26 cellular contexts compared by ENCODE assay signal in the genomic region with DNA sequence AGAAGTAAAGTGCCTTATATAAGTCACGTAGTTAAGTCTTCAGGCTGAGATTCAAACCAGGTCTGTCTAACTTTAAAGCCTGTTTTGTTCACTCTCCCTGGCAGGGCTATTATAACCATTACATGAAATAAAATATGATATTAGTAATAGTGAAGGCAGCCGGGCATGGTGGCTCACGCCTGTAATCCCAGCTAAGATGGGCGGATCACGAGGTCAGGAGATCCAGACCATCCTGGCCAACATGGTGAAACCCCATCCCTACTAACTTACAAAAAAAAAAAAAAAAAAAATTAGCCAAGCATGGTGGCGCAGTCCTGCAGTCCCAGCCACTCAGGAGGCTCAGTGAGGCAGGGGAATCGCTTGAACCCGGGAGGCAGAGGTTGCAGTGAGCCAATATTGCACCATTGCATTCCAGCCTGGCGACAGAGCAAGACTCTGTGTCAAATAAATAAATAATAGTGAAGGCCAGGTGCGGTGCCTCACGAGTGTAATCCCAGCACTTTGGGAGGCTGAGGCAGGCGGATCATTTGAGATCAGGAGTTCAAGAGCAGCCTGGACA. TPM values are rescaled to one million over a fixed set of nuclear protein-coding genes. Genes with fewer than 3 reads are reported as not detected.
DNase-seq lines count a peak whose midpoint lies in the region; ATAC-seq, FAIRE-seq and TF ChIP-seq lines count a peak whose summit lies in the region.
"Had no signal": no experiment of that assay in that cellular context is flagged by ENCODE, and none has a peak within 500 bp of the region (broad histone marks: within the 10 kb centered on the region; RNA-seq: fewer than 3 reads in every experiment).

No MANE protein-coding gene starts in this region.

- TF ChIP-seq RAD21 in HCT116 (IDR thresholded peaks at IDR 0.05; ENCODE audit: low read depth) (no peak), HepG2 (CRISPR knock-in tag; IDR thresholded peaks at IDR 0.05) (no peak)

- H3K4me2 ChIP-seq in HCT116 (ENCODE audit: low read length) (no peak overlapping the region), HepG2 (ENCODE audit: low read depth, low read length) (no peak overlapping the region)

- no peaks in the 10 kb centered on the region for H3K4me1 Mint-ChIP-seq in WTC11
- H3K4me1 Mint-ChIP-seq: B cell, T-cell had no signal

- H3K27ac Mint-ChIP-seq in WTC11: no peak overlapping the region
- H3K27ac Mint-ChIP-seq: B cell; CD8-positive, alpha-beta T cell; T-cell had no signal

- in situ Hi-C loops in Caki2 (cut with HindIII; ENCODE audit: low pct_unique_long_range_greater_than_20kb, low sequenced_read_pairs): no loop called here
- in situ Hi-C loops in HepG2 (cut with HindIII; ENCODE audit: extremely low pct_ligation_motif_present, low pct_unique_long_range_greater_than_20kb): loop anchor here (25.0 kb wide), 1 partner anchor 224 kb away; no protein-coding TSS in a partner anchor

- CTCF ChIA-PET in HCT116 (lab: Charles Lee): no interaction called here
- CTCF ChIA-PET in WTC11 (lab: Charles Lee): interaction anchor here (0.6 to 1.6 kb wide), 2 partner anchors 101 to 169 kb away, joined by 3 read pairs; no protein-coding TSS in a partner anchor
- CTCF ChIA-PET in HepG2 (lab: Yijun Ruan, JAX; ENCODE audit: low intra/inter-chr PET ratio, low total read pairs): no interaction called here

- no peaks in the 10 kb centered on the region; the same call in 1 of the 2 replicates for H3K27me3 Mint-ChIP-seq in WTC11 (ENCODE audit: low read depth)
- H3K27me3 Mint-ChIP-seq: B cell had no signal

- TF ChIP-seq POLR2A in HCT116 (IDR thresholded peaks at IDR 0.05; ENCODE audit: borderline replicate concordance, extremely low read depth, insufficient read depth, insufficient read length) (no peak), HepG2 (IDR thresholded peaks at IDR 0.05; ENCODE audit: insufficient read depth in 1 of 2, low read depth in 2 of 2, low read length in 2 of 2) (no peak)

- no peaks in the 10 kb centered on the region for H3K4me1 ChIP-seq in HCT116 (ENCODE audit: control insufficient read depth in 1 of 2, insufficient read depth in 2 of 2, low read length in 2 of 2)
- H3K4me1 ChIP-seq in HepG2 (ENCODE audit: insufficient read depth, low read length): peaks cover 14% of the 10 kb centered on the region
- H3K4me1 ChIP-seq: HAP-1 had no signal

- RAD21 ChIA-PET in HCT116 (lab: Charles Lee; ENCODE audit: low non-redundant PET in 1 of 2, low total read pairs in 2 of 2, uncharacterized antibody in 2 of 2, unreplicated experiment in 2 of 2): no interaction called here

- DNase-seq in Caki2 (ENCODE audit: low read depth) (peak; percentile 61), HCT116 (ENCODE audit: low read depth, low spot score) (no peak), WTC11 (ENCODE audit: low spot score) (no peak), HepG2 (ENCODE audit: low spot score) (peak; percentile 56), NCI-H1417 treated with DMSO at 0.1 percent for 48 hours (lab: John Stamatoyannopoulos, UW) (no peak), NCI-H446 (lab: John Stamatoyannopoulos, UW) (no peak), NCI-H146 (lab: John Stamatoyannopoulos, UW) (no peak)
- DNase-seq: Calu3; CD8-positive, alpha-beta T cell; DMS79 treated with DMSO at 0.1 percent for 48 hours; GOT3; KG1; NCI-H1436; NCI-H187 treated with DMSO at 0.1 percent for 48 hours; NCI-H526; Right ventricle myocardium superior; RPMI8226; T-cell had no signal

- intact Hi-C loops in HCT116 (cut with micrococcal nuclease): no loop called here
- intact Hi-C loops in HepG2 (cut with micrococcal nuclease; ENCODE audit: unreplicated experiment): no loop called here

- H3K4me3 Mint-ChIP-seq in WTC11: no peak overlapping the region
- H3K4me3 Mint-ChIP-seq: B cell; CD8-positive, alpha-beta T cell; T-cell had no signal

- no peak for ATAC-seq in HCT116
- no peak for ATAC-seq in WTC11
- ATAC-seq in HepG2: peak; percentile 57
- no peak for ATAC-seq in GM21367 (IDR thresholded peaks at IDR 0.05; ENCODE audit: unreplicated experiment)
- ATAC-seq: CD8-positive, alpha-beta T cell; T-cell had no signal

- H4K20me1 ChIP-seq in HCT116 (ENCODE audit: insufficient read depth) (no peaks in the 10 kb centered on the region), HepG2 (ENCODE audit: insufficient read depth, low read length) (no peaks in the 10 kb centered on the region)

- H3K4me3 ChIP-seq in HCT116 (replicated peaks in 1 of 2; ENCODE audit: low read depth in 1 of 2, low read length in 2 of 2) (no peak overlapping the region), HepG2 (replicated peaks in 1 of 3; ENCODE audit: insufficient read depth in 1 of 3, low read depth in 2 of 3, low read length in 3 of 3) (no peak overlapping the region)
- H3K4me3 ChIP-seq: HAP-1 had no signal

- H3K9me3 ChIP-seq in HCT116 (ENCODE audit: control insufficient read depth in 1 of 2, insufficient read depth in 1 of 2, low read depth in 1 of 2, low read length in 2 of 2) (no peaks in the 10 kb centered on the region), HepG2 (ENCODE audit: low read length) (no peaks in the 10 kb centered on the region)
- H3K9me3 ChIP-seq: HAP-1 had no signal

- H3K9me3 Mint-ChIP-seq in WTC11: no peaks in the 10 kb centered on the region
- H3K9me3 Mint-ChIP-seq: CD8-positive, alpha-beta T cell; T-cell had no signal

- H3K79me2 ChIP-seq in HCT116 (ENCODE audit: insufficient read depth, low read length) (no peaks in the 10 kb centered on the region), HepG2 (ENCODE audit: insufficient read depth, low read length) (no peaks in the 10 kb centered on the region)

- TF ChIP-seq CTCF in HCT116 (IDR thresholded peaks at IDR 0.05 in 2 of 3, conservative IDR thresholded peaks at IDR 0.05 in 1 of 3; ENCODE audit: borderline replicate concordance in 1 of 3, insufficient read depth in 1 of 3, low read depth in 2 of 3, low read length in 2 of 3) (no peak), WTC11 (IDR thresholded peaks at IDR 0.05) (no peak), HepG2 (CRISPR knock-in tag; IDR thresholded peaks at IDR 0.05) (no peak)

- H3K27ac ChIP-seq in HCT116 (ENCODE audit: low read depth, low read length) (no peak overlapping the region), HepG2 (ENCODE audit: extremely low read length, insufficient read depth, low read length) (no peak overlapping the region)
- H3K27ac ChIP-seq: C4-2B had no signal

- no peaks in the 10 kb centered on the region for H3K36me3 Mint-ChIP-seq in WTC11
- H3K36me3 Mint-ChIP-seq: CD8-positive, alpha-beta T cell; T-cell had no signal

- H2AFZ ChIP-seq in HCT116 (ENCODE audit: low read depth, low read length, poor library complexity, severe bottlenecking) (no peak overlapping the region), HepG2 (ENCODE audit: low read length) (no peak overlapping the region)

- H3K9me2 ChIP-seq in HCT116 (ENCODE audit: insufficient read depth): no peaks in the 10 kb centered on the region

- H3K36me3 ChIP-seq in HCT116 (ENCODE audit: control insufficient read depth in 1 of 2, insufficient read depth in 2 of 2, low read length in 2 of 2) (no peaks in the 10 kb centered on the region), HepG2 (replicated peaks in 1 of 2; ENCODE audit: control insufficient read depth in 1 of 2, insufficient read depth in 2 of 2, low read length in 2 of 2) (no peaks in the 10 kb centered on the region)
- H3K36me3 ChIP-seq: HAP-1 had no signal

- 4% methylated on average over 8 of the region's 12 CpGs for WGBS in HepG2 (ENCODE audit: low lambda C conversion rate)

- POLR2A ChIA-PET in HCT116 (lab: Charles Lee): no interaction called here
- POLR2A ChIA-PET in WTC11 (lab: Charles Lee): no interaction called here
- POLR2A ChIA-PET in HepG2 (lab: Yijun Ruan, JAX): interaction anchor here (1.1 kb wide), 1 partner anchor 55 kb away, joined by 3 read pairs; the partner anchor contains the start of gene RPL39

- H3K9ac ChIP-seq in HCT116 (ENCODE audit: low read length) (no peak overlapping the region), HepG2 (ENCODE audit: insufficient read depth, low read depth, low read length) (no peak overlapping the region)

- H3K27me3 ChIP-seq in HCT116 (ENCODE audit: insufficient read depth, low read length) (no peaks in the 10 kb centered on the region), HepG2 (ENCODE audit: control insufficient read depth in 1 of 2, insufficient read depth in 2 of 2, low read length in 2 of 2) (0 out of 5 replicates have a peak, but pooled peaks cover 0 to 3% of the 10 kb centered on the region in 2 experiments)

- no TSS peak for BruUV-seq in HCT116 (replicated peaks; lab: Mats Ljungman, UMichigan)
- no TSS peak for BruUV-seq in HepG2 (replicated peaks; lab: Mats Ljungman, UMichigan)

- TF ChIP-seq EP300 in HepG2 (IDR thresholded peaks at IDR 0.05; ENCODE audit: low read depth in 2 of 2, low read length in 2 of 2): no peak
- no peak for TF ChIP-seq EP300 in HepG2 (CRISPR knock-in tag; IDR thresholded peaks at IDR 0.05; ENCODE audit: borderline replicate concordance)

- FAIRE-seq in HepG2 (lab: Jason Lieb, UNC): no peak
- FAIRE-seq: HTR-8/SVneo had no signal

RNA-seq across cellular contexts. Expression of gene SOWAHD, which starts 22.1 kb away (rescaled TPM):
- total RNA-seq in Caki2 (2014; rRNA removed; shearing (Covaris generic); ENCODE audit: low replicate concordance): 1.5 TPM in 1 of 2 replicates, not detected in the other
- total RNA-seq in HCT116 (2021; ENCODE audit: unreplicated experiment) (1.1 TPM), WTC11 (2021) (3.6 to 5.0 TPM (median 4.3 TPM) in 3 replicates), HepG2 (2016; rRNA removed; fragmentation: Illumina TruSeq; extraction: Trizol) (0.62 and 1.0 TPM in 2 replicates)
- 0.77 and 0.91 TPM in 2 replicates for polyA plus RNA-seq in HCT116 (2012)
- total RNA-seq in HepG2 (2016; cell fraction: cytosol; rRNA removed; fragmentation: Illumina TruSeq; extraction: Trizol; ENCODE audit: low read depth): 0.18 TPM in 1 of 2 replicates, not detected in the other
- 0.51 and 0.69 TPM in 2 replicates for total RNA-seq in HepG2 (2016; cell fraction: insoluble cytoplasmic fraction; rRNA removed; fragmentation: Illumina TruSeq; extraction: Trizol)
- 0.43 and 0.45 TPM in 2 replicates for total RNA-seq in HepG2 (2016; cell fraction: membrane; rRNA removed; fragmentation: Illumina TruSeq; extraction: Trizol)
- total RNA-seq in HepG2 (2016; cell fraction: nucleus; rRNA removed; fragmentation: Illumina TruSeq; extraction: Trizol): 0.38 and 0.65 TPM in 2 replicates
- 1.3 and 2.1 TPM in 2 replicates for polyA plus RNA-seq in HepG2 (2011; rRNA removed)
- 1.9 and 2.2 TPM in 2 replicates for polyA plus RNA-seq in HepG2 (2011; cell fraction: cytosol; rRNA removed)
- polyA plus RNA-seq in HepG2 (2011; cell fraction: nucleus; rRNA removed): 0.82 and 1.6 TPM in 2 replicates
- 1.3 TPM in 2 replicates for polyA plus RNA-seq in HepG2 (2012)
- 0.16 and 0.17 TPM in 2 replicates for polyA plus RNA-seq in HepG2 (2016; cell fraction: cytosol; fragmentation: Illumina TruSeq; extraction: Trizol; ENCODE audit: low read depth)
- polyA plus RNA-seq in HepG2 (2016; cell fraction: insoluble cytoplasmic fraction; fragmentation: Illumina TruSeq; extraction: Trizol; ENCODE audit: low read depth): 0.63 and 1.0 TPM in 2 replicates
- 0.47 and 0.48 TPM in 2 replicates for polyA plus RNA-seq in HepG2 (2016; cell fraction: membrane; fragmentation: Illumina TruSeq; extraction: Trizol; ENCODE audit: low read depth)
- 0.60 and 1.0 TPM in 2 replicates for polyA plus RNA-seq in HepG2 (2016; cell fraction: nucleus; fragmentation: Illumina TruSeq; extraction: Trizol; ENCODE audit: insufficient read depth, low read depth)
- polyA minus RNA-seq in HepG2 (2011; rRNA and poly(A)+ RNA removed; ENCODE audit: low replicate concordance): 1.4 TPM in 1 of 2 replicates, not detected in the other
- 0.79 and 1.1 TPM in 2 replicates for polyA minus RNA-seq in HepG2 (2011; cell fraction: cytosol; rRNA and poly(A)+ RNA removed)
- 0.39 and 0.62 TPM in 2 replicates for polyA minus RNA-seq in HepG2 (2011; cell fraction: nucleus; rRNA and poly(A)+ RNA removed)
- total RNA-seq: A673, Calu3, G401, SK-MEL-5 had no signal

RNA-seq across cellular contexts. Expression of gene SEPTIN6, which starts 43.3 kb away (rescaled TPM):
- total RNA-seq in Caki2 (2014; rRNA removed; shearing (Covaris generic); ENCODE audit: low replicate concordance): 5.3 and 11.7 TPM in 2 replicates
- 10.8 TPM for total RNA-seq in HCT116 (2021; ENCODE audit: unreplicated experiment)
- 8.8 and 12.6 TPM in 2 replicates for polyA plus RNA-seq in HCT116 (2012)
- total RNA-seq in WTC11 (2021): 52.1 to 62.9 TPM (median 53.6 TPM) in 3 replicates
- total RNA-seq in HepG2 (2016; rRNA removed; fragmentation: Illumina TruSeq; extraction: Trizol): 21.7 and 34.1 TPM in 2 replicates
- 4.2 and 4.3 TPM in 2 replicates for total RNA-seq in HepG2 (2016; cell fraction: cytosol; rRNA removed; fragmentation: Illumina TruSeq; extraction: Trizol; ENCODE audit: low read depth)
- 22.6 and 30.6 TPM in 2 replicates for total RNA-seq in HepG2 (2016; cell fraction: insoluble cytoplasmic fraction; rRNA removed; fragmentation: Illumina TruSeq; extraction: Trizol)
- total RNA-seq in HepG2 (2016; cell fraction: membrane; rRNA removed; fragmentation: Illumina TruSeq; extraction: Trizol): 11.6 and 11.9 TPM in 2 replicates
- total RNA-seq in HepG2 (2016; cell fraction: nucleus; rRNA removed; fragmentation: Illumina TruSeq; extraction: Trizol): 13.4 and 14.5 TPM in 2 replicates
- polyA plus RNA-seq in HepG2 (2011; rRNA removed): 35.9 and 38.3 TPM in 2 replicates
- 35.8 and 37.3 TPM in 2 replicates for polyA plus RNA-seq in HepG2 (2011; cell fraction: cytosol; rRNA removed)
- polyA plus RNA-seq in HepG2 (2011; cell fraction: nucleus; rRNA removed): 20.9 and 22.6 TPM in 2 replicates
- 17.4 and 20.8 TPM in 2 replicates for polyA plus RNA-seq in HepG2 (2012)
- polyA plus RNA-seq in HepG2 (2016; cell fraction: cytosol; fragmentation: Illumina TruSeq; extraction: Trizol; ENCODE audit: low read depth): 4.8 and 6.3 TPM in 2 replicates
- 33.9 and 37.2 TPM in 2 replicates for polyA plus RNA-seq in HepG2 (2016; cell fraction: insoluble cytoplasmic fraction; fragmentation: Illumina TruSeq; extraction: Trizol; ENCODE audit: low read depth)
- polyA plus RNA-seq in HepG2 (2016; cell fraction: membrane; fragmentation: Illumina TruSeq; extraction: Trizol; ENCODE audit: low read depth): 11.2 and 12.4 TPM in 2 replicates
- polyA plus RNA-seq in HepG2 (2016; cell fraction: nucleus; fragmentation: Illumina TruSeq; extraction: Trizol; ENCODE audit: insufficient read depth, low read depth): 25.4 and 30.7 TPM in 2 replicates
- 52.2 and 78.0 TPM in 2 replicates for polyA minus RNA-seq in HepG2 (2011; rRNA and poly(A)+ RNA removed; ENCODE audit: low replicate concordance)
- 24.4 and 30.2 TPM in 2 replicates for polyA minus RNA-seq in HepG2 (2011; cell fraction: cytosol; rRNA and poly(A)+ RNA removed)
- polyA minus RNA-seq in HepG2 (2011; cell fraction: nucleus; rRNA and poly(A)+ RNA removed): 10.7 and 23.0 TPM in 2 replicates

RNA-seq across cellular contexts. Expression of gene RPL39, which starts 55.1 kb away (rescaled TPM):
- 2,019 and 2,237 TPM in 2 replicates for total RNA-seq in Caki2 (2014; rRNA removed; shearing (Covaris generic); ENCODE audit: low replicate concordance)
- 1,940 TPM for total RNA-seq in HCT116 (2021; ENCODE audit: unreplicated experiment)
- 3,610 and 4,517 TPM in 2 replicates for polyA plus RNA-seq in HCT116 (2012)
- total RNA-seq in WTC11 (2021): 1,551 to 1,842 TPM (median 1,763 TPM) in 3 replicates
- total RNA-seq in HepG2 (2016; rRNA removed; fragmentation: Illumina TruSeq; extraction: Trizol): 3,547 and 3,928 TPM in 2 replicates
- total RNA-seq in HepG2 (2016; cell fraction: cytosol; rRNA removed; fragmentation: Illumina TruSeq; extraction: Trizol; ENCODE audit: low read depth): 5,522 and 6,331 TPM in 2 replicates
- total RNA-seq in HepG2 (2016; cell fraction: insoluble cytoplasmic fraction; rRNA removed; fragmentation: Illumina TruSeq; extraction: Trizol): 3,541 and 3,944 TPM in 2 replicates
- total RNA-seq in HepG2 (2016; cell fraction: membrane; rRNA removed; fragmentation: Illumina TruSeq; extraction: Trizol): 8,253 and 8,590 TPM in 2 replicates
- total RNA-seq in HepG2 (2016; cell fraction: nucleus; rRNA removed; fragmentation: Illumina TruSeq; extraction: Trizol): 1,224 and 1,272 TPM in 2 replicates
- 2,024 and 2,312 TPM in 2 replicates for polyA plus RNA-seq in HepG2 (2011; rRNA removed)
- polyA plus RNA-seq in HepG2 (2011; cell fraction: cytosol; rRNA removed): 1,813 and 3,532 TPM in 2 replicates
- polyA plus RNA-seq in HepG2 (2011; cell fraction: nucleus; rRNA removed): 603 and 692 TPM in 2 replicates
- 6,677 and 8,105 TPM in 2 replicates for polyA plus RNA-seq in HepG2 (2012)
- polyA plus RNA-seq in HepG2 (2016; cell fraction: cytosol; fragmentation: Illumina TruSeq; extraction: Trizol; ENCODE audit: low read depth): 5,588 and 5,933 TPM in 2 replicates
- 3,018 and 3,146 TPM in 2 replicates for polyA plus RNA-seq in HepG2 (2016; cell fraction: insoluble cytoplasmic fraction; fragmentation: Illumina TruSeq; extraction: Trizol; ENCODE audit: low read depth)
- 6,670 and 7,089 TPM in 2 replicates for polyA plus RNA-seq in HepG2 (2016; cell fraction: membrane; fragmentation: Illumina TruSeq; extraction: Trizol; ENCODE audit: low read depth)
- 1,707 and 1,826 TPM in 2 replicates for polyA plus RNA-seq in HepG2 (2016; cell fraction: nucleus; fragmentation: Illumina TruSeq; extraction: Trizol; ENCODE audit: insufficient read depth, low read depth)
- 70.8 and 199 TPM in 2 replicates for polyA minus RNA-seq in HepG2 (2011; rRNA and poly(A)+ RNA removed; ENCODE audit: low replicate concordance)
- polyA minus RNA-seq in HepG2 (2011; cell fraction: cytosol; rRNA and poly(A)+ RNA removed): 275 and 347 TPM in 2 replicates
- polyA minus RNA-seq in HepG2 (2011; cell fraction: nucleus; rRNA and poly(A)+ RNA removed): 102 and 178 TPM in 2 replicates

Comparison
In these comparisons a context has a peak if more than half of its experiments do, and no peak if none do; other contexts are left out.
1. DNase-seq: peak in Caki2 (single experiment) and HepG2 (single experiment); none in HCT116 (single experiment), WTC11 (single experiment), NCI-H1417 treated with DMSO at 0.1 percent for 48 hours (single experiment), NCI-H446 (0 of 2) and NCI-H146 (single experiment).